Comparison of ENCODE assay signal across 25 cellular contexts in the genomic region with DNA sequence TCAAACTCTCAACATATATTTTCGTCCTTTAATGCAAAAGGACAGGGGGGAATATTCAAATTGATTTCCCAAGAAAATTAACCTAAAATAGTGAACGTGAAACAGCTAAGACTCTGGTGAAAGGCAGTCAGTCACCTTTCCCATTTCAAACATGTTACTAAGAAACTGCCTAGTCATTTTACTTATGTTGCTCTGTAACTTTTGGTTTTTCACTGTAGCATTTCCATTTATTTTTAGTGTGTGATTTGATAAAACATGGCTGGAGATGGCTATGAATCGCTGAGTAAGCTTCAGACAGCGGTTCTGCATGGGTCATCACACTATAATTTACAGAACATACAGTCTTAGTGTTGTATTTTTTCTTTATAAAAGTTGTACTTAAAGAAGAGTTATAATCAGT.
"Had no signal": no experiment of that assay in that cellular context is flagged by ENCODE, and none has a peak within 500 bp of the region (broad histone marks: within the 10 kb centered on the region; RNA-seq: fewer than 3 reads in every experiment).

No MANE protein-coding gene starts in this region.

- H3K36me3 ChIP-seq: colonic mucosa had no signal

- H3K27me3 ChIP-seq: colonic mucosa, esophagus muscularis mucosa, foreskin keratinocyte, gastroesophageal sphincter, heart left ventricle, hepatocyte had no signal

- H2AFZ ChIP-seq: hepatocyte had no signal

- H3K4me3 Mint-ChIP-seq: dendritic cell treated with granulocyte-macrophage colony-stimulating factor and Interleukin-4, amounts not matched to agents 40 ng/mL and 50 ng/mL, for 4 days; effector memory CD8-positive, alpha-beta T cell; immature natural killer cell; mesothelial cell of epicardium; naive B cell had no signal

- H3K4me2 ChIP-seq: hepatocyte had no signal

- H3K4me1 Mint-ChIP-seq: naive B cell had no signal

- H3K79me2 ChIP-seq: hepatocyte had no signal

- H3K36me3 Mint-ChIP-seq: immature natural killer cell, mesothelial cell of epicardium, naive B cell had no signal

- H3K4me3 ChIP-seq: colonic mucosa, esophagus muscularis mucosa, gastroesophageal sphincter, heart left ventricle, hepatocyte, lower lobe of right lung, mucosa of descending colon had no signal

- H3K4me1 ChIP-seq: colonic mucosa, esophagus muscularis mucosa, gastroesophageal sphincter, lower lobe of right lung had no signal

- H3K9me3 Mint-ChIP-seq: dendritic cell treated with granulocyte-macrophage colony-stimulating factor and Interleukin-4, amounts not matched to agents 40 ng/mL and 50 ng/mL, for 4 days; effector memory CD8-positive, alpha-beta T cell; immature natural killer cell; mesothelial cell of epicardium; naive B cell had no signal

- H3K27ac Mint-ChIP-seq: dendritic cell treated with granulocyte-macrophage colony-stimulating factor and Interleukin-4, amounts not matched to agents 40 ng/mL and 50 ng/mL, for 4 days; effector memory CD8-positive, alpha-beta T cell; immature natural killer cell; mesothelial cell of epicardium had no signal

- H3K9me3 ChIP-seq: colonic mucosa, esophagus muscularis mucosa, gastroesophageal sphincter, heart left ventricle, lower lobe of right lung, mucosa of descending colon had no signal

- DNase-seq: colonic mucosa; cortex of kidney; effector CD8-positive, alpha-beta T cell; effector memory CD8-positive, alpha-beta T cell; foreskin keratinocyte; heart left ventricle; hypothalamus; immature natural killer cell; islet precursor cell; kidney; kidney glomerular epithelial cell; left colon; left ventricle myocardium superior; lower lobe of right lung; mesenchymal stem cell; mucosa of descending colon; naive B cell had no signal

- H3K27ac ChIP-seq: colonic mucosa, esophagus muscularis mucosa, foreskin keratinocyte, gastroesophageal sphincter, heart left ventricle, hepatocyte, lower lobe of right lung had no signal

- ATAC-seq: effector memory CD8-positive, alpha-beta T cell; foreskin keratinocyte; gastroesophageal sphincter; heart left ventricle; left colon; left lobe of liver; left ventricle myocardium superior; lower lobe of right lung; mucosa of descending colon had no signal

- FAIRE-seq: endothelial cell of umbilical vein, frontal cortex, kidney had no signal

- H3K27me3 Mint-ChIP-seq: naive B cell had no signal
